ENCODE assay signal across 22 cellular contexts in genomic region chr2:171150694-171151285, GRCh38. TPM values are rescaled to one million over a fixed set of nuclear protein-coding genes. Genes with fewer than 3 reads are reported as not detected.
DNase-seq lines count a peak whose midpoint lies in the region; ATAC-seq, FAIRE-seq and TF ChIP-seq lines count a peak whose summit lies in the region.
"Had no signal": no experiment of that assay in that cellular context is flagged by ENCODE, and none has a peak within 500 bp of the region (broad histone marks: within the 10 kb centered on the region; RNA-seq: fewer than 3 reads in every experiment).

No MANE protein-coding gene starts in this region.

- no peak for TF ChIP-seq CTCF in D721Med (IDR thresholded peaks at IDR 0.05; ENCODE audit: insufficient read depth, missing control alignments)

- H3K4me3 Mint-ChIP-seq in activated naive CD4-positive, alpha-beta T cell treated with anti-CD3 and anti-CD28 coated beads, Interleukin-2, amount 50 U/mL, for 24 hours, result peak overlapping the region; percentile 4
- no peak overlapping the region for H3K4me3 Mint-ChIP-seq in T-cell
- no peak overlapping the region for H3K4me3 Mint-ChIP-seq in stimulated activated effector memory CD8-positive, alpha-beta T cell treated with anti-CD3 and anti-CD28 coated beads, Interleukin-12 subunit alpha, Interleukin-12 subunit beta, amount 100 ng/mL, for 72 hours
- H3K4me3 Mint-ChIP-seq: dendritic cell treated with granulocyte-macrophage colony-stimulating factor and Interleukin-4, amounts not matched to agents 40 ng/mL and 50 ng/mL, for 4 days; endodermal cell; GM23338; neural progenitor cell; T-helper 1 cell treated with Interleukin-12 subunit alpha and Interleukin-12 subunit beta and Interleukin-4 antibody, amounts not matched to agents 30 μg/mL and 1 μg/mL, for 36 hours had no signal

- H3K27me3 Mint-ChIP-seq in activated naive CD4-positive, alpha-beta T cell treated with anti-CD3 and anti-CD28 coated beads, Interleukin-2, amount 50 U/mL, for 24 hours, result no peaks in the 10 kb centered on the region
- no peaks in the 10 kb centered on the region for H3K27me3 Mint-ChIP-seq in T-cell
- H3K27me3 Mint-ChIP-seq: dendritic cell treated with granulocyte-macrophage colony-stimulating factor and Interleukin-4, amounts not matched to agents 40 ng/mL and 50 ng/mL, for 4 days had no signal

- peaks cover 93% of the 10 kb centered on the region for H3K4me1 Mint-ChIP-seq in activated naive CD4-positive, alpha-beta T cell treated with anti-CD3 and anti-CD28 coated beads, Interleukin-2, amount 50 U/mL, for 24 hours
- peaks cover 85 to 86% (median 85%) of the 10 kb centered on the region in 3 donors for H3K4me1 Mint-ChIP-seq in T-cell
- peaks cover 52% of the 10 kb centered on the region for H3K4me1 Mint-ChIP-seq in stimulated activated effector memory CD8-positive, alpha-beta T cell treated with anti-CD3 and anti-CD28 coated beads, Interleukin-12 subunit alpha, Interleukin-12 subunit beta, amount 100 ng/mL, for 72 hours

- POLR2A ChIA-PET in T-cell (lab: Charles Lee), result no interaction called here

- H3K27ac Mint-ChIP-seq in activated naive CD4-positive, alpha-beta T cell treated with anti-CD3 and anti-CD28 coated beads, Interleukin-2, amount 50 U/mL, for 24 hours, result peak overlapping the region; percentile 56
- peak overlapping the region; percentile 6 to 73 for H3K27ac Mint-ChIP-seq in T-cell
- no peak overlapping the region for H3K27ac Mint-ChIP-seq in stimulated activated effector memory CD8-positive, alpha-beta T cell treated with anti-CD3 and anti-CD28 coated beads, Interleukin-12 subunit alpha, Interleukin-12 subunit beta, amount 100 ng/mL, for 72 hours
- H3K27ac Mint-ChIP-seq: dendritic cell treated with granulocyte-macrophage colony-stimulating factor and Interleukin-4, amounts not matched to agents 40 ng/mL and 50 ng/mL, for 4 days; GM23338; neural progenitor cell; T-helper 1 cell treated with Interleukin-12 subunit alpha and Interleukin-12 subunit beta and Interleukin-4 antibody, amounts not matched to agents 30 μg/mL and 1 μg/mL, for 36 hours had no signal

- CTCF ChIA-PET in T-cell (lab: Charles Lee), result no interaction called here

- peak; percentile 35 for FAIRE-seq in D721Med (lab: Jason Lieb, UNC)
- FAIRE-seq: G401.6, K562 had no signal

- DNase-seq in activated naive CD4-positive, alpha-beta T cell treated with Interleukin-2 at 50 U/mL for 16 hours, result no peak
- no peak for DNase-seq in D721Med (ENCODE audit: insufficient read length, low spot score)
- DNase-seq in T-cell, result no peak
- no peak for DNase-seq in stimulated activated effector memory CD8-positive, alpha-beta T cell treated with anti-CD3 and anti-CD28 coated beads, Interleukin-12 subunit alpha, Interleukin-12 subunit beta, amount 100 ng/mL, for 72 hours (ENCODE audit: low spot score in 2 of 2)
- no peak for DNase-seq in central memory CD4-positive, alpha-beta T cell
- DNase-seq: activated gamma-delta T cell treated with Interleukin-2 at 50 U/mL for 16 hours, body of pancreas, Caco-2, endodermal cell, left ventricle myocardium inferior, NCI-H1930, NCI-H510A treated with DMSO at 0.1 percent for 48 hours, right cardiac atrium, tibial artery had no signal

- no peaks in the 10 kb centered on the region for H3K9me3 Mint-ChIP-seq in activated naive CD4-positive, alpha-beta T cell treated with anti-CD3 and anti-CD28 coated beads, Interleukin-2, amount 50 U/mL, for 24 hours
- no peaks in the 10 kb centered on the region for H3K9me3 Mint-ChIP-seq in T-cell
- no peaks in the 10 kb centered on the region for H3K9me3 Mint-ChIP-seq in stimulated activated effector memory CD8-positive, alpha-beta T cell treated with anti-CD3 and anti-CD28 coated beads, Interleukin-12 subunit alpha, Interleukin-12 subunit beta, amount 100 ng/mL, for 72 hours
- H3K9me3 Mint-ChIP-seq: dendritic cell treated with granulocyte-macrophage colony-stimulating factor and Interleukin-4, amounts not matched to agents 40 ng/mL and 50 ng/mL, for 4 days; GM23338; T-helper 1 cell treated with Interleukin-12 subunit alpha and Interleukin-12 subunit beta and Interleukin-4 antibody, amounts not matched to agents 30 μg/mL and 1 μg/mL, for 36 hours had no signal

- ATAC-seq in T-cell (replicated peaks in 1 of 4) (no peak), GM19324 (IDR thresholded peaks at IDR 0.05; ENCODE audit: low FRiP score, unreplicated experiment) (no peak)
- peak; percentile 89 for ATAC-seq in stimulated activated effector memory CD8-positive, alpha-beta T cell treated with anti-CD3 and anti-CD28 coated beads, Interleukin-12 subunit alpha, Interleukin-12 subunit beta, amount 100 ng/mL, for 72 hours
- ATAC-seq: GM23338, K562, right cardiac atrium had no signal

- H3K36me3 Mint-ChIP-seq in activated naive CD4-positive, alpha-beta T cell treated with anti-CD3 and anti-CD28 coated beads, Interleukin-2, amount 50 U/mL, for 24 hours, result peaks cover 1% of the 10 kb centered on the region
- no peaks in the 10 kb centered on the region for H3K36me3 Mint-ChIP-seq in T-cell
- no peaks in the 10 kb centered on the region for H3K36me3 Mint-ChIP-seq in stimulated activated effector memory CD8-positive, alpha-beta T cell treated with anti-CD3 and anti-CD28 coated beads, Interleukin-12 subunit alpha, Interleukin-12 subunit beta, amount 100 ng/mL, for 72 hours

RNA-seq across cellular contexts. Expression of gene TLK1, which starts 9.9 kb away (rescaled TPM):
- total RNA-seq in T-cell, result 100 to 1,000 TPM; 112 to 129 (median 120) TPM
